In genomic region chr11:118916842-118917388, GRCh38 we compare ENCODE assay signal across 9 cellular contexts. TPM values are rescaled to one million over a fixed set of nuclear protein-coding genes. Genes with fewer than 3 reads are reported as not detected.
DNase-seq lines count a peak whose midpoint lies in the region; ATAC-seq and TF ChIP-seq lines count a peak whose summit lies in the region.
"Had no signal": no experiment of that assay in that cellular context is flagged by ENCODE, and none has a peak within 500 bp of the region (broad histone marks: within the 10 kb centered on the region; RNA-seq: fewer than 3 reads in every experiment).

No MANE protein-coding gene starts in this region.

- DNase-seq in Daoy (ENCODE audit: low read depth) (peak; percentile 70), fibroblast of villous mesenchyme (ENCODE audit: low read depth) (peak; percentile 93), retina (peak; percentile 43), NCI-H524 (lab: John Stamatoyannopoulos, UW) (no peak), MV-4-11 (lab: John Stamatoyannopoulos, UW) (no peak)

- peak overlapping the region; percentile 31 for H3K4me3 ChIP-seq in fibroblast of villous mesenchyme (ENCODE audit: low read depth, low read length)

- no peak for TF ChIP-seq CTCF in VCaP (conservative IDR thresholded peaks at IDR 0.05)
- TF ChIP-seq CTCF in fibroblast of villous mesenchyme (IDR thresholded peaks at IDR 0.05; ENCODE audit: insufficient read depth, low read depth, low read length): no peak

- ATAC-seq in GM18858 (IDR thresholded peaks at IDR 0.05; ENCODE audit: unreplicated experiment): no peak
- no peak for ATAC-seq in GM18517 (IDR thresholded peaks at IDR 0.05; ENCODE audit: unreplicated experiment)

- H3K27ac ChIP-seq in VCaP: peak overlapping the region; percentile 97

RNA-seq across cellular contexts. Expression of gene BCL9L, which starts 8.8 kb away (rescaled TPM):
- total RNA-seq in Daoy (2014; rRNA removed; shearing (Covaris generic)): 3.9 and 5.4 TPM in 2 replicates
- 28.9 and 29.0 TPM in 2 replicates for total RNA-seq in fibroblast of villous mesenchyme

RNA-seq across cellular contexts. Expression of gene CXCR5, which starts 33.2 kb away (rescaled TPM):
- total RNA-seq in Daoy (2014; rRNA removed; shearing (Covaris generic)): not detected in 2 replicates
- total RNA-seq in fibroblast of villous mesenchyme: not detected in 2 replicates
- total RNA-seq: myocyte had no signal

RNA-seq across cellular contexts. Expression of gene UPK2, which starts 39.2 kb away (rescaled TPM):
- not detected in 2 replicates for total RNA-seq in Daoy (2014; rRNA removed; shearing (Covaris generic))
- not detected in 2 replicates for total RNA-seq in fibroblast of villous mesenchyme
- total RNA-seq: myocyte had no signal

RNA-seq across cellular contexts. Expression of gene FOXR1, which starts 54.6 kb away (rescaled TPM):
- not detected in 2 replicates for total RNA-seq in Daoy (2014; rRNA removed; shearing (Covaris generic))
- not detected in 2 replicates for total RNA-seq in fibroblast of villous mesenchyme
- total RNA-seq: myocyte had no signal

Comparison
In these comparisons a context has a peak if more than half of its experiments do, and no peak if none do; other contexts are left out.
1. DNase-seq: peak in Daoy (single experiment), fibroblast of villous mesenchyme (single experiment) and retina (single experiment); none in NCI-H524 (0 of 2) and MV-4-11 (single experiment).